Comparison of ENCODE assay signal across 8 cellular contexts in the genomic region with DNA sequence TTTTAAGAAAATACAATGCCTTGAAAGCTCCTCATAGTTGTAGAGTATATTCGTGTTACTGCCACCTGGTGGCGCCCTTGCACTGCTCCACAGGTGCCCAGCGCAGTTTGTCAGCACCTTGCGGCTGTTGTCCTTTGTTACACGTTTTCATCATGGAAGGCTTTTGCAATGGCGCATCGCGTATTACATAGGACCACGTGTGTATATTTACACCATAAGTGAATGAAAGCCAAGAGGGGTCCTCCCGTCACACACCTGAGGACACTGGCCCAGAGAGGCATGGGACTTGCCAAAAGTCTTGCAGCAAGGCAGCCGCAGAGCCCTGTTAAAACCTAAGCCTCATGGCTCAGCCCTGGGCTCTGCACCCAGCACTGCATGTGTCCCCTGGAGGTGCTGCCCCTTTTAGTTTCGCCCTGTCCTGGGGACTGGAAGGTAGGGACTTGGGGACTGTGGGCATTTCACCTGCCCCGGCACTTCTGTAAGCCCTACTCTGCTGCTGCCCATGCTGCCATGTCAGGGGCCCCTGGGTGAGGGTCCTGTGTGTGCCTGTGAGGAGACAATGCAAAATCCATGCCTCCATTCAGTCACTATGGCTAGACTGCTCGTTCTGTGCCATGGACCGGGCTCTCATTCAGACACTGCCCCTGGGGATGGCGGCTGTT. TPM values are rescaled to one million over a fixed set of nuclear protein-coding genes. Genes with fewer than 3 reads are reported as not detected.
DNase-seq lines count a peak whose midpoint lies in the region; ATAC-seq and TF ChIP-seq lines count a peak whose summit lies in the region.

No MANE protein-coding gene starts in this region.

- no peaks in the 10 kb centered on the region for H3K4me1 ChIP-seq in tibial artery

- no peaks in the 10 kb centered on the region for H3K27me3 ChIP-seq in tibial artery

- peak; percentile 88 to 92 for TF ChIP-seq CTCF in tibial artery (IDR thresholded peaks at IDR 0.05)

- ATAC-seq in GM21717 (IDR thresholded peaks at IDR 0.05; ENCODE audit: unreplicated experiment), result no peak

- H3K9me3 ChIP-seq in tibial artery, result no peaks in the 10 kb centered on the region

- H3K36me3 ChIP-seq in tibial artery, result peaks cover 36 to 93% (median 83%) of the 10 kb centered on the region in 3 donors

- H3K27ac ChIP-seq in tibial artery, result no peak overlapping the region

- no peak overlapping the region for H3K4me3 ChIP-seq in tibial artery

- peak; percentile 79 for DNase-seq in DMS53 (lab: John Stamatoyannopoulos, UW)
- peak; percentile 36 to 56 for DNase-seq in Kasumi-1 (lab: John Stamatoyannopoulos, UW)
- peak; percentile 65 for DNase-seq in RKO (ENCODE audit: low spot score)
- peak; percentile 52 to 53 for DNase-seq in activated T-helper 1 cell treated with anti-CD3 and anti-CD28 coated beads, Interleukin-2, amount 50 U/mL, for 16 hours (ENCODE audit: low read depth in 1 of 2, low spot score in 1 of 2)
- peak; percentile 65 for DNase-seq in fibroblast of the conjunctiva (ENCODE audit: low read depth)
- DNase-seq in occipital lobe (lab: John Stamatoyannopoulos, UW), result peak; percentile 22
- peak in 1 of 2 donors; percentile 60 for DNase-seq in tibial artery

- intact Hi-C loops in tibial artery (cut with DNase I; ENCODE audit: low total_unique reads), result no loop called here

RNA-seq across cellular contexts. Expression of gene POLR3E, which starts 24.3 kb away (rescaled TPM):
- total RNA-seq in occipital lobe, result 45.4 TPM

RNA-seq across cellular contexts. Expression of gene CDR2, which starts 52.9 kb away (rescaled TPM):
- 8.9 TPM for total RNA-seq in occipital lobe
